ENCODE assay signal across 8 cellular contexts in the genomic region with DNA sequence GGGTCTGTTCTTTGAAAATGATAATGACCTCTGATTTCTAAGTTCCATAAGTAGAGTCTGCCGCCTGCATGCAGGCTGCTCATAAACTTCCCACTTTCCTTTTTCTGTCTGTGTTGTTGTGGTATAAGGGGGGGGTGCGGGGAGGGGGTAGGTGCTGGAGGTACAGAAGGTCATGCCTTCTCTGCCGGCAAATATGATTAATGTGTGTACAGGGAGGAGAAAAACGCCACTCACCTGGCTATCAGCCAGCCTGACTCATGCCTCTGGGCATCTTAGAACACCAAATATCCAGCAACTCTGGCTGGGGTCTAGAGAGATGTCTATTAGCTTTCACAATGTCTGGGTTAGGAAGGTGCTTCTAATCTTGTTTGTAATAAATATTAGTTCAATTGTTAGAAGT.
DNase-seq lines count a peak whose midpoint lies in the region; ATAC-seq, FAIRE-seq and TF ChIP-seq lines count a peak whose summit lies in the region.

No MANE protein-coding gene starts in this region.

- ATAC-seq in gastroesophageal sphincter (peak; percentile 78), HG03280 (IDR thresholded peaks at IDR 0.05; ENCODE audit: unreplicated experiment) (no peak), HG03135 (IDR thresholded peaks at IDR 0.05; ENCODE audit: unreplicated experiment) (no peak)

- H3K9me3 ChIP-seq in gastroesophageal sphincter (no peaks in the 10 kb centered on the region), skeletal muscle tissue (ENCODE audit: control insufficient read depth in 3 of 3, low read length in 3 of 3) (no peaks in the 10 kb centered on the region), WERI-Rb-1 (ENCODE audit: severe bottlenecking) (no peaks in the 10 kb centered on the region)

- H3K36me3 ChIP-seq in gastroesophageal sphincter (no peaks in the 10 kb centered on the region), skeletal muscle tissue (ENCODE audit: control insufficient read depth in 3 of 3, insufficient read depth in 3 of 3, low read length in 3 of 3) (no peaks in the 10 kb centered on the region), WERI-Rb-1 (no peaks in the 10 kb centered on the region)

- DNase-seq in A172 (ENCODE audit: low spot score) (peak; percentile 92), HEK293T (ENCODE audit: extremely low spot score) (peak; percentile 19), RCC 7860 (ENCODE audit: low spot score) (peak; percentile 94), WERI-Rb-1 (no peak)

- H3K4me1 ChIP-seq in gastroesophageal sphincter (peaks cover 3 to 36% (median 6%) of the 10 kb centered on the region in 3 donors), skeletal muscle tissue (ENCODE audit: control insufficient read depth in 3 of 3, insufficient read depth in 3 of 3, low read length in 3 of 3) (peaks cover 0 to 10% (median 9%) of the 10 kb centered on the region in 3 donors)

- TF ChIP-seq EP300 in gastroesophageal sphincter (IDR thresholded peaks at IDR 0.05), result no peak

- H3K27me3 ChIP-seq in gastroesophageal sphincter, result no peaks in the 10 kb centered on the region
- H3K27me3 ChIP-seq in skeletal muscle tissue (ENCODE audit: control insufficient read depth in 3 of 3, insufficient read depth in 3 of 3, low read length in 3 of 3), result no peaks in the 10 kb centered on the region
- H3K27me3 ChIP-seq in WERI-Rb-1 (ENCODE audit: insufficient read depth, low read depth, severe bottlenecking), result no peaks in the 10 kb centered on the region

- no peak for TF ChIP-seq POLR2A in gastroesophageal sphincter (IDR thresholded peaks at IDR 0.05)

- peak overlapping the region; percentile 28 to 60 (median 42) for H3K27ac ChIP-seq in gastroesophageal sphincter
- H3K27ac ChIP-seq in skeletal muscle tissue (ENCODE audit: low read depth, low read length), result peak overlapping the region; percentile 60
- no peak overlapping the region for H3K27ac ChIP-seq in WERI-Rb-1

- CTCF ChIA-PET in HEK293T (lab: Yijun Ruan, JAX), result no interaction called here

- TF ChIP-seq CTCF in gastroesophageal sphincter (IDR thresholded peaks at IDR 0.05), result no peak
- no peak for TF ChIP-seq CTCF in WERI-Rb-1 (IDR thresholded peaks at IDR 0.05; ENCODE audit: low read depth, low read length)

- 7 to 25% methylated on average over 3 to 4 of the region's 4 CpGs for WGBS in gastroesophageal sphincter (ENCODE audit: low coverage in 1 of 2), 2 donors

- POLR2A ChIA-PET in HEK293T (lab: Yijun Ruan, JAX), result no interaction called here

- H3K4me3 ChIP-seq in gastroesophageal sphincter (peak overlapping the region in 1 of 2 donors; percentile 8), skeletal muscle tissue (ENCODE audit: low read length in 3 of 3) (peak overlapping the region in 1 of 3 donors; percentile 6), WERI-Rb-1 (ENCODE audit: low read depth, low read length) (no peak overlapping the region)

- peak; percentile 95 for FAIRE-seq in RCC 7860 (lab: Jason Lieb, UNC)

- H3K9ac ChIP-seq in skeletal muscle tissue (ENCODE audit: low read depth in 1 of 3, low read length in 3 of 3), result peak overlapping the region in 1 of 3 donors; percentile 48

TF ChIP-seq in HEK293T, 16 proteins besides CTCF, POLR2A, EP300 and RAD21:
- TF ChIP-seq PKNOX1 (IDR thresholded peaks at IDR 0.05), result peak; percentile 61
- TF ChIP-seq LEF1 (IDR thresholded peaks at IDR 0.05; ENCODE audit: borderline replicate concordance), result no peak
